Comparison of ENCODE assay signal across 8 cellular contexts in genomic region chr17:64081802-64082799, GRCh38. TPM values are rescaled to one million over a fixed set of nuclear protein-coding genes. Genes with fewer than 3 reads are reported as not detected.
DNase-seq lines count a peak whose midpoint lies in the region; ATAC-seq and TF ChIP-seq lines count a peak whose summit lies in the region.

No MANE protein-coding gene starts in this region.

- H3K9me3 Mint-ChIP-seq in activated CD4-positive, alpha-beta T cell treated with anti-CD3 and anti-CD28 coated beads, Interleukin-2, amount 10 ng/mL, durations not matched to agents 7 days and 5 days = no peaks in the 10 kb centered on the region

- peaks cover 26% of the 10 kb centered on the region for H3K4me1 ChIP-seq in GM23248 (ENCODE audit: insufficient read depth)
- peaks cover 36 to 48% (median 47%) of the 10 kb centered on the region in 4 donors for H3K4me1 ChIP-seq in upper lobe of left lung
- H3K4me1 ChIP-seq in ovary (ENCODE audit: insufficient read depth) = peaks cover 2% of the 10 kb centered on the region

- in situ Hi-C loops in GM23248 (cut with MboI) = no loop called here

- peak in 1 of 4 donors; percentile 44 for TF ChIP-seq POLR2A in upper lobe of left lung (IDR thresholded peaks at IDR 0.05)
- TF ChIP-seq POLR2A in ovary (IDR thresholded peaks at IDR 0.05) = no peak

- H3K36me3 Mint-ChIP-seq in activated CD4-positive, alpha-beta T cell treated with anti-CD3 and anti-CD28 coated beads, Interleukin-2, amount 10 ng/mL, durations not matched to agents 7 days and 5 days (ENCODE audit: low read depth) = peaks cover 42% of the 10 kb centered on the region

- intact Hi-C loops in ovary (cut with DNase I) = no loop called here

- H3K36me3 ChIP-seq in GM23248 (ENCODE audit: low read depth) (0 out of 2 replicates have a peak, but pooled peaks cover 4% of the 10 kb centered on the region), upper lobe of left lung (peaks cover 2 to 16% (median 5%) of the 10 kb centered on the region in 4 donors), ovary (no peaks in the 10 kb centered on the region)

- peak overlapping the region; percentile 43 for H2AFZ ChIP-seq in GM23248

- peak overlapping the region; percentile 30 for H3K4me2 ChIP-seq in GM23248 (ENCODE audit: unreplicated experiment)

- no peaks in the 10 kb centered on the region for H3K27me3 ChIP-seq in GM23248 (replicated peaks; ENCODE audit: insufficient read depth)
- no peaks in the 10 kb centered on the region for H3K27me3 ChIP-seq in upper lobe of left lung
- H3K27me3 ChIP-seq in ovary = no peaks in the 10 kb centered on the region

- DNase-seq in DMS53 (lab: John Stamatoyannopoulos, UW) = peak; percentile 93
- peak; percentile 73 for DNase-seq in GM23248
- peak; percentile 53 for DNase-seq in NCI-H2196 (lab: John Stamatoyannopoulos, UW; ENCODE audit: unreplicated experiment)
- peak; percentile 75 for DNase-seq in activated CD4-positive, alpha-beta T cell treated with anti-CD3 and anti-CD28 coated beads, Interleukin-2, amount 10 ng/mL, durations not matched to agents 7 days and 5 days
- DNase-seq in foreskin fibroblast = peak; percentile 51 to 86
- peak in 1 of 2 donors; percentile 48 for DNase-seq in upper lobe of left lung
- no peak for DNase-seq in ovary

- CTCF ChIA-PET in activated CD4-positive, alpha-beta T cell treated with anti-CD3 and anti-CD28 coated beads, Interleukin-2, amount 10 ng/mL, durations not matched to agents 7 days and 5 days (lab: Charles Lee) = interaction anchor here (0.6 to 2.1 kb wide), 5 partner anchors 12 to 57 kb away, joined by 3 to 8 read pairs (median 4); no protein-coding TSS in a partner anchor

- no peaks in the 10 kb centered on the region for H3K9me2 ChIP-seq in GM23248 (ENCODE audit: insufficient read depth)

- TF ChIP-seq CTCF in foreskin fibroblast (IDR thresholded peaks at IDR 0.05; ENCODE audit: low read depth, low read length) (no peak), upper lobe of left lung (IDR thresholded peaks at IDR 0.05) (no peak), ovary (IDR thresholded peaks at IDR 0.05) (no peak)

- peaks cover 16% of the 10 kb centered on the region; the same call in 1 of the 2 replicates for H3F3A ChIP-seq in GM23248 (ENCODE audit: insufficient read depth)

- peak overlapping the region; percentile 34 for H3K4me3 Mint-ChIP-seq in activated CD4-positive, alpha-beta T cell treated with anti-CD3 and anti-CD28 coated beads, Interleukin-2, amount 10 ng/mL, durations not matched to agents 7 days and 5 days

- H3K4me3 ChIP-seq in GM23248 (0 out of 2 replicates have a peak overlapping the region, but pooled peaks have one; percentile 4), foreskin fibroblast (ENCODE audit: low read depth in 1 of 2, low read length in 2 of 2) (no peak overlapping the region), upper lobe of left lung (no peak overlapping the region), ovary (no peak overlapping the region)

- peaks cover 40% of the 10 kb centered on the region for H3K79me2 ChIP-seq in GM23248 (ENCODE audit: insufficient read depth)

- peak overlapping the region; percentile 66 for H3K27ac ChIP-seq in GM23248
- H3K27ac ChIP-seq in upper lobe of left lung = peak overlapping the region; percentile 43 to 78 (median 53)
- no peak overlapping the region for H3K27ac ChIP-seq in ovary

- 56% methylated on average over 8 of the region's 8 CpGs for WGBS in GM23248 (ENCODE audit: low coverage in 1 of 2, low lambda C conversion rate in 2 of 2, missing lambda C conversion rate in 2 of 2), 2 experiments
- 39 to 40% methylated on average over 8 of the region's 8 CpGs for WGBS in upper lobe of left lung, 2 donors
- 72 to 81% (median 74%) methylated on average over 8 of the region's 8 CpGs for WGBS in ovary, 3 donors

- no peak overlapping the region for H3K27ac Mint-ChIP-seq in activated CD4-positive, alpha-beta T cell treated with anti-CD3 and anti-CD28 coated beads, Interleukin-2, amount 10 ng/mL, durations not matched to agents 7 days and 5 days

- TF ChIP-seq EP300 in upper lobe of left lung (IDR thresholded peaks at IDR 0.05) (peak in 1 of 4 donors; percentile 79), ovary (IDR thresholded peaks at IDR 0.05) (no peak)

- H3K27me3 Mint-ChIP-seq in activated CD4-positive, alpha-beta T cell treated with anti-CD3 and anti-CD28 coated beads, Interleukin-2, amount 10 ng/mL, durations not matched to agents 7 days and 5 days = no peaks in the 10 kb centered on the region

- ATAC-seq in upper lobe of left lung (ENCODE audit: low FRiP score in 2 of 2) = peak; percentile 43 to 58
- no peak for ATAC-seq in HG03442 (IDR thresholded peaks at IDR 0.05; ENCODE audit: unreplicated experiment)

- H3K9ac ChIP-seq in GM23248 = peak overlapping the region; percentile 60

- H3K9me3 ChIP-seq in GM23248 (ENCODE audit: low read depth) (no peaks in the 10 kb centered on the region), upper lobe of left lung (no peaks in the 10 kb centered on the region), ovary (no peaks in the 10 kb centered on the region)

- no peaks in the 10 kb centered on the region for H4K20me1 ChIP-seq in GM23248 (ENCODE audit: insufficient read depth)

- H3K4me1 Mint-ChIP-seq in activated CD4-positive, alpha-beta T cell treated with anti-CD3 and anti-CD28 coated beads, Interleukin-2, amount 10 ng/mL, durations not matched to agents 7 days and 5 days = peaks cover 24% of the 10 kb centered on the region

- POLR2A ChIA-PET in activated CD4-positive, alpha-beta T cell treated with anti-CD3 and anti-CD28 coated beads, Interleukin-2, amount 10 ng/mL, durations not matched to agents 7 days and 5 days (lab: Charles Lee) = interaction anchor here (0.5 kb wide), 1 partner anchor 386 kb away, joined by 3 read pairs; no protein-coding TSS in a partner anchor

RNA-seq across cellular contexts. Expression of gene ERN1, which starts 47.8 kb away (rescaled TPM):
- total RNA-seq in GM23248 (2014; rRNA removed; shearing (Covaris generic)) = 5.7 and 5.8 TPM in 2 replicates
- polyA plus RNA-seq in GM23248 (2016; fragmentation: Nextera tagmentation; extraction: Ambion mirVana) = 9.9 and 13.7 TPM in 2 replicates
- total RNA-seq in activated CD4-positive, alpha-beta T cell treated with anti-CD3 and anti-CD28 coated beads, Interleukin-2, amount 10 ng/mL, durations not matched to agents 7 days and 5 days = 10 to 100 TPM; 50.1 to 57.5 TPM
- 10 to 100 TPM; 32.8 to 65.0 (median 41.9) TPM for total RNA-seq in upper lobe of left lung
- 10 to 100 TPM; 19.6 to 73.4 (median 34.8) TPM for total RNA-seq in ovary
- polyA plus RNA-seq in ovary = 10 to 100 TPM in 1 of 2 donors, 1 to 10 TPM in 1; 8.1 to 12.9 TPM

Comparison
In these comparisons a context has a peak if more than half of its experiments do, and no peak if none do; other contexts are left out.
1. DNase-seq: peak in DMS53 (single experiment), GM23248 (single experiment), NCI-H2196 (single experiment), activated CD4-positive, alpha-beta T cell treated with anti-CD3 and anti-CD28 coated beads, Interleukin-2, amount 10 ng/mL, durations not matched to agents 7 days and 5 days (single experiment) and foreskin fibroblast (2 of 2); none in ovary (0 of 5).
2. H3K27ac ChIP-seq: peak in GM23248 (single experiment) and upper lobe of left lung (4 of 4); none in ovary (0 of 2).